ENCODE assay signal across 1 cellular context in genomic region chr12:88921890-88922532, GRCh38.
TF ChIP-seq lines count a peak whose summit lies in the region.

No MANE protein-coding gene starts in this region.

TF ChIP-seq in H1, 55 proteins besides CTCF, POLR2A, EP300 and RAD21:
- TF ChIP-seq EZH2 (IDR thresholded peaks at IDR 0.05; ENCODE audit: low read depth, low read length, severe bottlenecking) (no peak), CHD1 (IDR thresholded peaks at IDR 0.05; ENCODE audit: low read depth, low read length) (no peak)
